In genomic region chrX:46180258-46180687, GRCh38 we compare ENCODE assay signal across 10 cellular contexts.
DNase-seq lines count a peak whose midpoint lies in the region; ATAC-seq, FAIRE-seq and TF ChIP-seq lines count a peak whose summit lies in the region.
"Had no signal": no experiment of that assay in that cellular context is flagged by ENCODE, and none has a peak within 500 bp of the region (broad histone marks: within the 10 kb centered on the region; RNA-seq: fewer than 3 reads in every experiment).

No MANE protein-coding gene starts in this region.

- POLR2A ChIA-PET in K562 (lab: Yijun Ruan, JAX), result no interaction called here
- POLR2A ChIA-PET in CD8-positive, alpha-beta memory T cell (lab: Charles Lee), result no interaction called here
- POLR2A ChIA-PET in OCI-LY7 (lab: Charles Lee), result interaction anchor here (1.3 kb wide), 1 partner anchor 10 kb away, joined by 3 read pairs; no protein-coding TSS in a partner anchor

- H4K20me1 ChIP-seq in K562 (replicated peaks; ENCODE audit: control insufficient read depth, insufficient read depth, low read length) (no peaks in the 10 kb centered on the region), OCI-LY7 (ENCODE audit: insufficient read depth, low read length) (no peaks in the 10 kb centered on the region)

- no peak overlapping the region for H3K9ac ChIP-seq in K562 (ENCODE audit: insufficient read depth in 1 of 2, low read depth in 2 of 2, low read length in 2 of 2)

- in situ Hi-C loops in K562 (cut with MboI), result no loop called here

- H3K27me3 ChIP-seq in K562 (ENCODE audit: control insufficient read depth in 2 of 2, insufficient read depth in 2 of 2, low read length in 2 of 2), result no peaks in the 10 kb centered on the region
- no peaks in the 10 kb centered on the region for H3K27me3 ChIP-seq in CD8-positive, alpha-beta memory T cell (ENCODE audit: insufficient read depth, low read length, poor library complexity, severe bottlenecking)
- H3K27me3 ChIP-seq: neutrophil had no signal

- no TSS peak for BruUV-seq in K562 (replicated peaks; lab: Mats Ljungman, UMichigan)
- no TSS peak for BruUV-seq in OCI-LY7 (replicated peaks; lab: Mats Ljungman, UMichigan)

- no peak for TF ChIP-seq EP300 in K562 (IDR thresholded peaks at IDR 0.05; ENCODE audit: low read length)

- H3K9me3 ChIP-seq in K562 (replicated peaks; ENCODE audit: control insufficient read depth, insufficient read depth, low read depth, low read length) (no peaks in the 10 kb centered on the region), OCI-LY7 (ENCODE audit: low read length) (no peaks in the 10 kb centered on the region)
- H3K9me3 ChIP-seq in CD8-positive, alpha-beta memory T cell (ENCODE audit: low read length), result no peaks in the 10 kb centered on the region
- H3K9me3 ChIP-seq: neutrophil had no signal

- H3K4me2 ChIP-seq in K562 (ENCODE audit: insufficient read depth, low read length) (no peak overlapping the region), OCI-LY7 (ENCODE audit: low read length) (no peak overlapping the region)

- H3K9me2 ChIP-seq in OCI-LY7 (ENCODE audit: insufficient read depth, low read length), result no peaks in the 10 kb centered on the region

- WGBS in K562 (ENCODE audit: insufficient coverage, low coverage, missing lambda C conversion rate), result 13% methylated on average over 2 of the region's 3 CpGs

- DNase-seq in GM12865 (ENCODE audit: low read depth) (peak; percentile 84), LoVo (ENCODE audit: low spot score) (peak; percentile 57), K562 (ENCODE audit: extremely low read depth in 1 of 4, low spot score in 3 of 4) (peak in 2 of 4 experiments; percentile 11 to 12), OCI-LY7 (ENCODE audit: low spot score) (no peak), HuH-7 (ENCODE audit: low spot score) (no peak)
- DNase-seq in CD8-positive, alpha-beta memory T cell, result no peak

- H3K4me1 ChIP-seq in K562 (replicated peaks in 1 of 2; ENCODE audit: control insufficient read depth in 2 of 2, insufficient read depth in 2 of 2, low read length in 2 of 2) (no peaks in the 10 kb centered on the region; a peak in 1 of 5 replicates), OCI-LY7 (ENCODE audit: insufficient read depth, low read length, poor library complexity, severe bottlenecking) (no peaks in the 10 kb centered on the region)
- no peaks in the 10 kb centered on the region for H3K4me1 ChIP-seq in CD8-positive, alpha-beta memory T cell (ENCODE audit: insufficient read depth, low read length)

- no peak overlapping the region for H3K4me3 ChIP-seq in GM12865 (ENCODE audit: low read depth, low read length)
- no peak overlapping the region for H3K4me3 ChIP-seq in K562
- no peak overlapping the region for H3K4me3 ChIP-seq in CD8-positive, alpha-beta memory T cell (ENCODE audit: low read length)
- no peak overlapping the region for H3K4me3 ChIP-seq in OCI-LY7 (ENCODE audit: low read depth, low read length, poor library complexity, severe bottlenecking)

- no peak overlapping the region for H3K27ac Mint-ChIP-seq in CD8-positive, alpha-beta memory T cell

- no peak for TF ChIP-seq POLR2A in K562 (conservative IDR thresholded peaks at IDR 0.05)

- H3K4me1 Mint-ChIP-seq in CD8-positive, alpha-beta memory T cell, result no peaks in the 10 kb centered on the region

- H2AFZ ChIP-seq in K562 (ENCODE audit: low read depth, low read length), result no peak overlapping the region
- no peak overlapping the region for H2AFZ ChIP-seq in OCI-LY7 (ENCODE audit: low read length)

- no peaks in the 10 kb centered on the region for H3K9me1 ChIP-seq in K562 (ENCODE audit: control insufficient read depth, insufficient read depth, low read length)

- peaks cover 8 to 9% of the 10 kb centered on the region in 2 donors for H3K27me3 Mint-ChIP-seq in CD8-positive, alpha-beta memory T cell

- no peaks in the 10 kb centered on the region for H3K79me2 ChIP-seq in K562 (ENCODE audit: control insufficient read depth, insufficient read depth, low read length)
- no peaks in the 10 kb centered on the region for H3K79me2 ChIP-seq in OCI-LY7 (ENCODE audit: insufficient read depth, low read depth, low read length)

- H3K27ac ChIP-seq in K562 (ENCODE audit: extremely low read depth, low read depth, low read length) (peak overlapping the region; percentile 19; the same call in 1 of the 3 replicates), OCI-LY7 (ENCODE audit: low read depth, low read length, poor library complexity, severe bottlenecking) (no peak overlapping the region)
- H3K27ac ChIP-seq in CD8-positive, alpha-beta memory T cell (ENCODE audit: low read depth, low read length), result no peak overlapping the region
- H3K27ac ChIP-seq: neutrophil, VCaP had no signal

- H3K9me3 Mint-ChIP-seq in CD8-positive, alpha-beta memory T cell, result peaks cover 0 to 4% (median 0%) of the 10 kb centered on the region in 5 donors

- CTCF ChIA-PET in K562 (lab: Yijun Ruan, JAX; ENCODE audit: low intra/inter-chr PET ratio), result no interaction called here
- CTCF ChIA-PET in CD8-positive, alpha-beta memory T cell (lab: Charles Lee), result no interaction called here
- CTCF ChIA-PET in OCI-LY7 (lab: Charles Lee; ENCODE audit: unreplicated experiment), result no interaction called here

- no peak for TF ChIP-seq RAD21 in K562 (CRISPR knock-in tag; conservative IDR thresholded peaks at IDR 0.05 in 1 of 2, IDR thresholded peaks at IDR 0.05 in 1 of 2)

- no peak overlapping the region for H3K4me3 Mint-ChIP-seq in CD8-positive, alpha-beta memory T cell

- TF ChIP-seq CTCF in GM12865 (IDR thresholded peaks at IDR 0.05; ENCODE audit: insufficient read depth, low read depth, low read length, missing control alignments) (no peak), K562 (IDR thresholded peaks at IDR 0.05 in 2 of 3, conservative IDR thresholded peaks at IDR 0.05 in 1 of 3; ENCODE audit: insufficient read depth in 2 of 3, low read depth in 1 of 3, low read length in 3 of 3) (no peak), OCI-LY7 (conservative IDR thresholded peaks at IDR 0.05; ENCODE audit: low read length) (no peak)

- intact Hi-C loops in K562 (cut with micrococcal nuclease), result no loop called here
- intact Hi-C loops in OCI-LY7 (cut with micrococcal nuclease; ENCODE audit: unreplicated experiment), result no loop called here

- H3K36me3 ChIP-seq in K562 (ENCODE audit: control insufficient read depth, insufficient read depth, low read length) (no peaks in the 10 kb centered on the region), OCI-LY7 (ENCODE audit: insufficient read depth, low read length) (no peaks in the 10 kb centered on the region)
- no peaks in the 10 kb centered on the region for H3K36me3 ChIP-seq in CD8-positive, alpha-beta memory T cell (ENCODE audit: insufficient read depth, low read length)
- H3K36me3 ChIP-seq: neutrophil had no signal

- H3K36me3 Mint-ChIP-seq in CD8-positive, alpha-beta memory T cell, result no peaks in the 10 kb centered on the region

- no peak for FAIRE-seq in K562 (lab: Jason Lieb, UNC)

- ATAC-seq in GM21825 (IDR thresholded peaks at IDR 0.05; ENCODE audit: unreplicated experiment) (peak; percentile 87), K562 (no peak), GM21515 (IDR thresholded peaks at IDR 0.05; ENCODE audit: unreplicated experiment) (no peak)

TF ChIP-seq in K562, 482 proteins besides CTCF, POLR2A, EP300 and RAD21:
- TF ChIP-seq, protein P1, sequence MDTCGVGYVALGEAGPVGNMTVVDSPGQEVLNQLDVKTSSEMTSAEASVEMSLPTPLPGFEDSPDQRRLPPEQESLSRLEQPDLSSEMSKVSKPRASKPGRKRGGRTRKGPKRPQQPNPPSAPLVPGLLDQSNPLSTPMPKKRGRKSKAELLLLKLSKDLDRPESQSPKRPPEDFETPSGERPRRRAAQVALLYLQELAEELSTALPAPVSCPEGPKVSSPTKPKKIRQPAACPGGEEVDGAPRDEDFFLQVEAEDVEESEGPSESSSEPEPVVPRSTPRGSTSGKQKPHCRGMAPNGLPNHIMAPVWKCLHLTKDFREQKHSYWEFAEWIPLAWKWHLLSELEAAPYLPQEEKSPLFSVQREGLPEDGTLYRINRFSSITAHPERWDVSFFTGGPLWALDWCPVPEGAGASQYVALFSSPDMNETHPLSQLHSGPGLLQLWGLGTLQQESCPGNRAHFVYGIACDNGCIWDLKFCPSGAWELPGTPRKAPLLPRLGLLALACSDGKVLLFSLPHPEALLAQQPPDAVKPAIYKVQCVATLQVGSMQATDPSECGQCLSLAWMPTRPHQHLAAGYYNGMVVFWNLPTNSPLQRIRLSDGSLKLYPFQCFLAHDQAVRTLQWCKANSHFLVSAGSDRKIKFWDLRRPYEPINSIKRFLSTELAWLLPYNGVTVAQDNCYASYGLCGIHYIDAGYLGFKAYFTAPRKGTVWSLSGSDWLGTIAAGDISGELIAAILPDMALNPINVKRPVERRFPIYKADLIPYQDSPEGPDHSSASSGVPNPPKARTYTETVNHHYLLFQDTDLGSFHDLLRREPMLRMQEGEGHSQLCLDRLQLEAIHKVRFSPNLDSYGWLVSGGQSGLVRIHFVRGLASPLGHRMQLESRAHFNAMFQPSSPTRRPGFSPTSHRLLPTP (IDR thresholded peaks at IDR 0.05; ENCODE audit: borderline replicate concordance, extremely low read depth, insufficient read length), result no peak
- TF ChIP-seq NFE2 (IDR thresholded peaks at IDR 0.05; ENCODE audit: low read depth) (peak; percentile 61), YY1 (IDR thresholded peaks at IDR 0.05; ENCODE audit: borderline replicate concordance in 1 of 3, control insufficient read depth in 1 of 3, extremely low read depth in 1 of 3, insufficient read depth in 3 of 3, insufficient read length in 1 of 3, insufficient replicate concordance in 2 of 3, low read depth in 1 of 3, low read length in 2 of 3) (peak in 1 of 3 experiments; percentile 59), PHTF2 (CRISPR knock-in tag; IDR thresholded peaks at IDR 0.05) (no peak)

Comparison
In these comparisons a context has a peak if more than half of its experiments do, and no peak if none do; other contexts are left out.
1. DNase-seq: peak in GM12865 (single experiment) and LoVo (single experiment); none in CD8-positive, alpha-beta memory T cell (0 of 5), OCI-LY7 (single experiment) and HuH-7 (single experiment).